17 cellular contexts compared by ENCODE assay signal in the genomic region with DNA sequence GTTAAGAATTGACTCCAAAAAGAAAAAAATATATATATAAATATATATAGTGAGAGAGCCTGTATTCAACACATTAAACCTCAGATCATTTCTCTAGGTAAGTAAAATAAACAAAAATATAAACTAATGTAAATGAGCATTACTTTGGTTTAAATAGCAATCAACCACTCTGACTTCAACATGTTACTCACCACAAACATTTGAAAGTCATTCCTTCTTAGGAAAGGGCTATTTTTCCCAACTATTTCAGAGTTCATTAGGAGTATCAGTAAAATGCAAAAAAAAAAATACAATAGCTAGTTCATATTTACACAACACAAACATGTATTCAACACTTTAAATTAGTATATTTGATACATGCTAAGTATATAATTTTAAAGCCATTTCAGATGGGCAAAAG. TPM values are rescaled to one million over a fixed set of nuclear protein-coding genes. Genes with fewer than 3 reads are reported as not detected.
DNase-seq lines count a peak whose midpoint lies in the region; ATAC-seq and TF ChIP-seq lines count a peak whose summit lies in the region.
"Had no signal": no experiment of that assay in that cellular context is flagged by ENCODE, and none has a peak within 500 bp of the region (broad histone marks: within the 10 kb centered on the region; RNA-seq: fewer than 3 reads in every experiment).

No MANE protein-coding gene starts in this region.

- H3K9me3 ChIP-seq in T-helper 17 cell (ENCODE audit: control insufficient read depth, low read length, poor library complexity, severe bottlenecking) (no peaks in the 10 kb centered on the region), osteoblast (ENCODE audit: low read depth, low read length) (no peaks in the 10 kb centered on the region), colonic mucosa (no peaks in the 10 kb centered on the region)
- H3K9me3 ChIP-seq: BE2C had no signal

- H3K9ac ChIP-seq in colonic mucosa (ENCODE audit: low read depth in 2 of 2, low read length in 2 of 2), result no peak overlapping the region

- H3K27ac ChIP-seq in osteoblast (ENCODE audit: low read depth, low read length) (peak overlapping the region; percentile 69), colonic mucosa (no peak overlapping the region)
- H3K27ac ChIP-seq: 22Rv1, C4-2B had no signal

- ATAC-seq in T-helper 17 cell, result no peak
- ATAC-seq in natural killer cell, result no peak
- ATAC-seq: CD8-positive, alpha-beta T cell; HCT116 had no signal

- intact Hi-C loops in colonic mucosa (cut with DNase I) (no loop called here), natural killer cell (cut with micrococcal nuclease) (no loop called here)

- H2AFZ ChIP-seq in osteoblast (ENCODE audit: low read length), result no peak overlapping the region

- H3K27me3 Mint-ChIP-seq in T-helper 17 cell (no peaks in the 10 kb centered on the region), natural killer cell (ENCODE audit: low read depth in 2 of 2) (no peaks in the 10 kb centered on the region)
- H3K27me3 Mint-ChIP-seq: IgD-negative memory B cell had no signal

- H3K36me3 ChIP-seq in osteoblast (ENCODE audit: insufficient read depth, low read length), result no peaks in the 10 kb centered on the region
- no peaks in the 10 kb centered on the region for H3K36me3 ChIP-seq in colonic mucosa
- H3K36me3 ChIP-seq: BE2C had no signal

- peaks cover 22% of the 10 kb centered on the region for H3K4me1 ChIP-seq in osteoblast (ENCODE audit: insufficient read depth, low read length)
- no peaks in the 10 kb centered on the region for H3K4me1 ChIP-seq in colonic mucosa
- H3K4me1 ChIP-seq: BE2C had no signal

- TF ChIP-seq CTCF in osteoblast (IDR thresholded peaks at IDR 0.05; ENCODE audit: extremely low read depth, low read depth, low read length) (no peak), colonic mucosa (IDR thresholded peaks at IDR 0.05) (no peak), natural killer cell (IDR thresholded peaks at IDR 0.05) (no peak)

- H3K4me2 ChIP-seq in osteoblast (ENCODE audit: insufficient read depth, low read length), result no peak overlapping the region

- H3K4me1 Mint-ChIP-seq in T-helper 17 cell, result peaks cover 45% of the 10 kb centered on the region
- H3K4me1 Mint-ChIP-seq in natural killer cell, result peaks cover 69 to 79% of the 10 kb centered on the region in 2 donors

- H3K4me3 Mint-ChIP-seq in T-helper 17 cell, result no peak overlapping the region
- H3K4me3 Mint-ChIP-seq in natural killer cell, result no peak overlapping the region

- H4K20me1 ChIP-seq in osteoblast (ENCODE audit: insufficient read depth, low read length), result peaks cover 21% of the 10 kb centered on the region

- H3K4me3 ChIP-seq in osteoblast (ENCODE audit: insufficient read depth, low read length) (no peak overlapping the region), colonic mucosa (no peak overlapping the region)

- H3K27ac Mint-ChIP-seq in T-helper 17 cell, result peak overlapping the region; percentile 90
- H3K27ac Mint-ChIP-seq in natural killer cell, result peak overlapping the region in 1 of 2 donors; percentile 83

- H3K9me3 Mint-ChIP-seq in natural killer cell, result no peaks in the 10 kb centered on the region
- H3K9me3 Mint-ChIP-seq: CD8-positive, alpha-beta T cell; IgD-negative memory B cell had no signal

- H3K79me2 ChIP-seq in osteoblast (ENCODE audit: insufficient read depth, low read length), result peaks cover 96% of the 10 kb centered on the region

- DNase-seq in AG08395 (ENCODE audit: low spot score) (peak; percentile 10), EH (ENCODE audit: low read depth) (peak; percentile 50), T-helper 17 cell (no peak), osteoblast (ENCODE audit: insufficient read length, low spot score, missing footprints) (no peak), colonic mucosa (no peak), OCI-M2 (lab: John Stamatoyannopoulos, UW; ENCODE audit: unreplicated experiment) (no peak), natural killer cell (no peak)
- DNase-seq: BE2C; CD8-positive, alpha-beta T cell; COR-L47; DND-41; GF-D8; KG1 had no signal

- H3K36me3 Mint-ChIP-seq in T-helper 17 cell (ENCODE audit: low read depth), result no peaks in the 10 kb centered on the region
- no peaks in the 10 kb centered on the region for H3K36me3 Mint-ChIP-seq in natural killer cell
- H3K36me3 Mint-ChIP-seq: CD8-positive, alpha-beta T cell had no signal

- H3K27me3 ChIP-seq in osteoblast (ENCODE audit: insufficient read depth, low read length) (no peaks in the 10 kb centered on the region), colonic mucosa (no peaks in the 10 kb centered on the region)
- H3K27me3 ChIP-seq: BE2C had no signal

RNA-seq across cellular contexts. Expression of a gene that starts 40.5 kb away (rescaled TPM):
- total RNA-seq in T-helper 17 cell (10 to 100 TPM; 88.9 to 97.6 TPM), osteoblast (43.4 and 44.8 TPM in 2 replicates), colonic mucosa (1 to 10 TPM; 5.1 to 6.3 TPM), natural killer cell (100 to 1,000 TPM; 104 to 119 (median 108) TPM)

Comparison
In these comparisons a context has a peak if more than half of its experiments do, and no peak if none do; other contexts are left out.
1. DNase-seq: peak in AG08395 (single experiment) and EH (single experiment); none in T-helper 17 cell (0 of 3), osteoblast (single experiment), colonic mucosa (single experiment), OCI-M2 (single experiment) and natural killer cell (single experiment).